8 cellular contexts compared by ENCODE assay signal in the genomic region with DNA sequence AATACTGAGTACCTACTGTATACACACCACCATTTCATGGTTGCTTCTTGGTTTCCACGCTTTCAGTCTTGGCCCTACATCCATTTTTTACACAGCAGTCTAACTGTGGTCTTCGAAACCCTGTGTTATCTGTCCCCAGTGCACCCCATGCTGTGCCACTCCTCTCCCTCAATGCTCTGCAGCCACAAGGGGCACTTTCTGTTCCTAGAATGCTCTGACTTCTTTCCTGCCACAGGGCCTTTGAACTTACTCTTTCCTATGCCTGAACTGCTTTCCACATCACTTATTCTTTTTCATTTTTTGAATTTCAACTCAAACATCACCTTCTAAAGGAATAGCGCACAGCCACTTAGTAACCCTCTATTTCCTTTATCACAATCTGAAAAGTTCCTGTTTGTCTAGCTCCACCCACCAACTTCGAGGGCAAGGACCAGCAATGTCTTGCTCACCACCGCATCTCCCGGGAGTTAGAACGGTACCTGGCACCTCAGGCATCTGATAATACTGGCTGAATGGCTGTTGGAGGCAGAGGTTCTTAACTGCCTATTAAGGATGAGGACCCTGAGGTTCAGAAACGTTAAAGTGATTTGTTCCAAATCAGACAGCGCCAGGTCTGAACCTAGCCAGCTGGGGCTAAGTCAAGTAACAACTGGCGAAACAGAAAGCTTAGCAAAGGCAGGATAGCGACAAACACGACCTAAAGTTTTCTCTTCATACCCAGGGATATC. TPM values are rescaled to one million over a fixed set of nuclear protein-coding genes. Genes with fewer than 3 reads are reported as not detected.
A peak's percentile ranks its signal among the peaks of the same experiment; 100 is the strongest.
DNase-seq lines count a peak whose midpoint lies in the region; ATAC-seq and TF ChIP-seq lines count a peak whose summit lies in the region.

No MANE protein-coding gene starts in this region.

- H3K36me3 Mint-ChIP-seq in activated B cell treated with CpG ODN at 0.5 μM for 24 hours (ENCODE audit: low read depth) (peaks cover 39% of the 10 kb centered on the region), neural crest cell (ENCODE audit: low read depth) (peaks cover 25% of the 10 kb centered on the region), type B pancreatic cell (peaks cover 29% of the 10 kb centered on the region)

- H3K4me1 ChIP-seq in KMS-11 (ENCODE audit: low read depth, poor library complexity, severe bottlenecking): peaks cover 28% of the 10 kb centered on the region
- H3K4me1 ChIP-seq in endocrine pancreas (ENCODE audit: control insufficient read depth, insufficient read depth, low read length): no peaks in the 10 kb centered on the region

- H4K20me1 ChIP-seq in KMS-11 (ENCODE audit: insufficient read depth): no peaks in the 10 kb centered on the region

- no peaks in the 10 kb centered on the region for H3K27me3 ChIP-seq in GM06990 (replicated peaks; ENCODE audit: control insufficient read depth, insufficient read depth, low read length)
- no peaks in the 10 kb centered on the region for H3K27me3 ChIP-seq in KMS-11 (ENCODE audit: insufficient read depth, low read depth)
- no peaks in the 10 kb centered on the region for H3K27me3 ChIP-seq in endocrine pancreas (ENCODE audit: control insufficient read depth, insufficient read depth, low read length)

- peaks cover 23% of the 10 kb centered on the region; the same call in 1 of the 2 replicates for H3K79me2 ChIP-seq in KMS-11 (ENCODE audit: insufficient read depth, low read depth)

- CTCF ChIA-PET in activated B cell treated with CpG ODN at 0.5 μM for 24 hours (lab: Charles Lee): interaction anchor here (0.6 to 2.9 kb wide), 3 partner anchors 89 to 426 kb away, joined by 3 to 14 read pairs (median 4); no protein-coding TSS in a partner anchor

- H3K4me3 ChIP-seq in GM06990 (replicated peaks; ENCODE audit: low read depth, low read length) (peak overlapping the region; percentile 89), KMS-11 (IDR thresholded peaks at IDR 0.05; ENCODE audit: insufficient read depth, low read depth, low read length) (peak overlapping the region; percentile 75), endocrine pancreas (ENCODE audit: control insufficient read depth, insufficient read depth, low read length) (peak overlapping the region; percentile 92)

- H3K4me3 Mint-ChIP-seq in activated B cell treated with CpG ODN at 0.5 μM for 24 hours: peak overlapping the region; percentile 95
- peak overlapping the region; percentile 98 for H3K4me3 Mint-ChIP-seq in neural crest cell
- peak overlapping the region; percentile 98 for H3K4me3 Mint-ChIP-seq in type B pancreatic cell

- H3K9me3 Mint-ChIP-seq in activated B cell treated with CpG ODN at 0.5 μM for 24 hours (no peaks in the 10 kb centered on the region), neural crest cell (peaks cover 2% of the 10 kb centered on the region), type B pancreatic cell (no peaks in the 10 kb centered on the region)

- peak; percentile 32 for TF ChIP-seq CTCF in GM06990 (IDR thresholded peaks at IDR 0.05; ENCODE audit: insufficient read depth, low read length, poor library complexity, severe bottlenecking)
- peak; percentile 41; the same call in 1 of the 2 replicates for TF ChIP-seq CTCF in KMS-11 (conservative IDR thresholded peaks at IDR 0.05; ENCODE audit: low read depth, low read length)
- TF ChIP-seq CTCF in activated B cell treated with CpG ODN at 0.5 μM for 24 hours (IDR thresholded peaks at IDR 0.05): no peak
- TF ChIP-seq CTCF in neural crest cell (conservative IDR thresholded peaks at IDR 0.05): peak; percentile 12
- TF ChIP-seq CTCF in type B pancreatic cell (conservative IDR thresholded peaks at IDR 0.05): no peak

- DNase-seq in GM06990 (ENCODE audit: extremely low read depth, insufficient read length) (peak; percentile 38), activated B cell treated with CpG ODN at 0.5 μM for 24 hours (no peak), neural crest cell (ENCODE audit: low read depth, low spot score) (no peak), type B pancreatic cell (ENCODE audit: extremely low spot score, unreplicated experiment) (no peak), NCI-H1048 (lab: John Stamatoyannopoulos, UW) (no peak)

- H3K9ac ChIP-seq in KMS-11: peak overlapping the region; percentile 94
- peak overlapping the region; percentile 90 for H3K9ac ChIP-seq in endocrine pancreas (ENCODE audit: control insufficient read depth, insufficient read depth, low read length)

- peak overlapping the region; percentile 75 for H3K4me2 ChIP-seq in KMS-11

- H3K36me3 ChIP-seq in GM06990 (ENCODE audit: control insufficient read depth, insufficient read depth, low read length): peaks cover 2% of the 10 kb centered on the region
- H3K36me3 ChIP-seq in KMS-11 (ENCODE audit: insufficient read depth): peaks cover 5% of the 10 kb centered on the region; the same call in 1 of the 2 replicates
- no peaks in the 10 kb centered on the region for H3K36me3 ChIP-seq in endocrine pancreas (ENCODE audit: control insufficient read depth, insufficient read depth, low read length)

- H3K27ac ChIP-seq in KMS-11: peak overlapping the region; percentile 88

- intact Hi-C loops in activated B cell treated with CpG ODN at 0.5 μM for 24 hours (cut with micrococcal nuclease): loop anchor here (1.0 to 5.0 kb wide), 6 partner anchors 49 to 435 kb away; partner anchors contain the start of genes AAMDC, GAB2, INTS4 and KCTD21

- H3K9me3 ChIP-seq in endocrine pancreas (ENCODE audit: control insufficient read depth, low read length): no peaks in the 10 kb centered on the region

- H3K27me3 Mint-ChIP-seq in activated B cell treated with CpG ODN at 0.5 μM for 24 hours (no peaks in the 10 kb centered on the region), neural crest cell (ENCODE audit: low read depth) (no peaks in the 10 kb centered on the region), type B pancreatic cell (no peaks in the 10 kb centered on the region)

- H3K4me1 Mint-ChIP-seq in activated B cell treated with CpG ODN at 0.5 μM for 24 hours: peaks cover 45% of the 10 kb centered on the region
- H3K4me1 Mint-ChIP-seq in neural crest cell: peaks cover 50% of the 10 kb centered on the region
- peaks cover 20% of the 10 kb centered on the region for H3K4me1 Mint-ChIP-seq in type B pancreatic cell (ENCODE audit: unreplicated experiment)

- peak; percentile 23 for ATAC-seq in GM21723 (IDR thresholded peaks at IDR 0.05; ENCODE audit: unreplicated experiment)
- peak; percentile 32 for ATAC-seq in activated B cell treated with CpG ODN at 0.5 μM for 24 hours (ENCODE audit: low read depth)

- H3K27ac Mint-ChIP-seq in activated B cell treated with CpG ODN at 0.5 μM for 24 hours (peak overlapping the region; percentile 92), neural crest cell (ENCODE audit: unreplicated experiment) (peak overlapping the region; percentile 95), type B pancreatic cell (peak overlapping the region; percentile 92)

- H2AFZ ChIP-seq in KMS-11 (ENCODE audit: low read depth): peak overlapping the region; percentile 84

- POLR2A ChIA-PET in activated B cell treated with CpG ODN at 0.5 μM for 24 hours (lab: Charles Lee): interaction anchor here (0.6 to 2.2 kb wide), 15 partner anchors 10 to 435 kb away, joined by 3 to 25 read pairs (median 5); partner anchors contain the start of genes INTS4, KCTD21, NARS2 and NDUFC2

RNA-seq across cellular contexts. Expression of gene ALG8, which starts 0.6 kb away (rescaled TPM):
- total RNA-seq in activated B cell treated with CpG ODN at 0.5 μM for 24 hours (42.8 and 46.0 TPM in 2 replicates), neural crest cell (79.7 and 86.7 TPM in 2 replicates), type B pancreatic cell (ENCODE audit: low replicate concordance) (45.2 and 71.8 TPM in 2 replicates)

RNA-seq across cellular contexts. Expression of gene KCTD21, which starts 49.6 kb away (rescaled TPM):
- total RNA-seq in activated B cell treated with CpG ODN at 0.5 μM for 24 hours: 3.2 and 3.5 TPM in 2 replicates
- 6.4 and 8.4 TPM in 2 replicates for total RNA-seq in neural crest cell
- 9.7 and 10.7 TPM in 2 replicates for total RNA-seq in type B pancreatic cell (ENCODE audit: low replicate concordance)

RNA-seq across cellular contexts. Expression of gene USP35, which starts 49.9 kb away (rescaled TPM):
- total RNA-seq in activated B cell treated with CpG ODN at 0.5 μM for 24 hours: 3.5 and 4.9 TPM in 2 replicates
- 9.3 and 11.1 TPM in 2 replicates for total RNA-seq in neural crest cell
- 8.9 and 9.7 TPM in 2 replicates for total RNA-seq in type B pancreatic cell (ENCODE audit: low replicate concordance)

RNA-seq across cellular contexts. Expression of gene NDUFC2, which starts 59.2 kb away (rescaled TPM):
- total RNA-seq in activated B cell treated with CpG ODN at 0.5 μM for 24 hours: 83.5 and 88.4 TPM in 2 replicates
- 236 and 251 TPM in 2 replicates for total RNA-seq in neural crest cell
- total RNA-seq in type B pancreatic cell (ENCODE audit: low replicate concordance): 233 and 240 TPM in 2 replicates

Comparison
In these comparisons a context has a peak if more than half of its experiments do, and no peak if none do; other contexts are left out.
1. CTCF ChIP-seq: peak in GM06990 (single experiment), KMS-11 (single experiment) and neural crest cell (single experiment); none in activated B cell treated with CpG ODN at 0.5 μM for 24 hours (single experiment) and type B pancreatic cell (single experiment).
2. Peak in every context shown above with its lines, with median percentiles within 50 percentile points of each other: H3K4me3 ChIP-seq, H3K27ac Mint-ChIP-seq and H3K4me3 Mint-ChIP-seq.